Comparison of ENCODE assay signal across 15 cellular contexts in the genomic region with DNA sequence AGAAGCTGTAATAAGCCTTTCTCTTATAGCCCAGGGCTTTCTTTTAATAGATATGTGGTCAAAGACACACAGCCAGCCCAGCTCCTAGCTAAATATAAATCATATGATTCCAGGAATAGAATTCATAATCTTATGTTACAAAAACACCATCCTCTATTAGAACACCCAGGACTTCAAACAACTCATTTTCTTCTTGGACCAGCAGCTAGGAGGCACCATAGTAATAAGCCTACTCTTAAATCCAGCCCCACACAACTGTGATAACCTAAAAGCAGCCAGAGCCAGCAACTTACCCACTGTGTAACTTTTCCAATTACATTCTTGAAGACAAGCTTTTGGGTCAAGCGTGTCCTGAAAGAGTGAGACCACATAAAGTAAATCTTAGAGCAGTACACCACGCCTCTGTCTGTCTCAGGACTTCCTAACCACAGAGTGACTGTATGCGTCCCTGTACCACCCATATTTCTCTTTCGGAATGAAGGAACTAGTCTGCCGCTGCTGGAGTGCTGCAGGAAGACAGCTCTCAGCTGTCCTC.
DNase-seq lines count a peak whose midpoint lies in the region; ATAC-seq, FAIRE-seq and TF ChIP-seq lines count a peak whose summit lies in the region.
"Had no signal": no experiment of that assay in that cellular context is flagged by ENCODE, and none has a peak within 500 bp of the region (broad histone marks: within the 10 kb centered on the region; RNA-seq: fewer than 3 reads in every experiment).

No MANE protein-coding gene starts in this region.

- TF ChIP-seq POLR2A in H54 (IDR thresholded peaks at IDR 0.05; ENCODE audit: low read depth, low read length), result no peak

- no peak overlapping the region for H2BK5ac ChIP-seq in trophoblast cell (ENCODE audit: low read depth, low read length, poor library complexity)

- H3K9ac ChIP-seq in trophoblast cell (ENCODE audit: low read length), result no peak overlapping the region
- H3K9ac ChIP-seq in colonic mucosa (ENCODE audit: low read depth in 2 of 2, low read length in 2 of 2), result no peak overlapping the region

- no peak overlapping the region for H2BK120ac ChIP-seq in trophoblast cell (ENCODE audit: insufficient read depth, low read length, poor library complexity)

- H2AFZ ChIP-seq in trophoblast cell (ENCODE audit: insufficient read depth, low read length, poor library complexity), result no peak overlapping the region

- H3K9me3 ChIP-seq in cardiac muscle cell (ENCODE audit: low read depth), result no peaks in the 10 kb centered on the region
- H3K9me3 ChIP-seq in trophoblast cell (ENCODE audit: insufficient read depth, low read depth, low read length), result no peaks in the 10 kb centered on the region
- no peaks in the 10 kb centered on the region for H3K9me3 ChIP-seq in colonic mucosa

- H2AK5ac ChIP-seq in trophoblast cell (ENCODE audit: low read length), result no peak overlapping the region

- intact Hi-C loops in colonic mucosa (cut with DNase I), result no loop called here

- no peak overlapping the region for H3K23ac ChIP-seq in trophoblast cell (ENCODE audit: low read length)

- H3K4me3 ChIP-seq in cardiac muscle cell, result no peak overlapping the region
- no peak overlapping the region for H3K4me3 ChIP-seq in trophoblast cell (ENCODE audit: low read depth, low read length)
- no peak overlapping the region for H3K4me3 ChIP-seq in colonic mucosa

- no peak overlapping the region for H3K4ac ChIP-seq in trophoblast cell (ENCODE audit: low read depth, low read length)

- no peak for ATAC-seq in GM21619 (IDR thresholded peaks at IDR 0.05; ENCODE audit: unreplicated experiment)

- no CpG with 5 or more reads among the region's 5 CpGs for WGBS in trophoblast cell (ENCODE audit: extremely low coverage, insufficient coverage, insufficient read length)

- H3K79me2 ChIP-seq in trophoblast cell (ENCODE audit: control insufficient read depth, insufficient read depth, low read length, poor library complexity), result no peaks in the 10 kb centered on the region

- peak overlapping the region; percentile 30 for H2BK12ac ChIP-seq in trophoblast cell (ENCODE audit: low read length)

- H4K91ac ChIP-seq in trophoblast cell (ENCODE audit: low read depth, low read length), result no peak overlapping the region

- FAIRE-seq in H54 (lab: Jason Lieb, UNC), result peak; percentile 50

- DNase-seq in H54 (ENCODE audit: insufficient read length, low spot score) (no peak), RPMI7951 (ENCODE audit: low read depth) (peak; percentile 75), cardiac muscle cell (ENCODE audit: low read depth in 1 of 2, low spot score in 1 of 2) (peak in 1 of 2 donors; percentile 19), trophoblast cell (no peak), HuH-7.5 (ENCODE audit: low spot score) (no peak), colonic mucosa (no peak)
- no peak for DNase-seq in activated CD4-positive, alpha-beta T cell treated with anti-CD3 and anti-CD28 coated beads, Interleukin-2, amount 50 U/mL, for 4 hours
- DNase-seq: activated T-cell treated with anti-CD3 and anti-CD28 coated beads for 4 hours; CD4-positive, CD25-positive, alpha-beta regulatory T cell; effector CD4-positive, alpha-beta T cell; kidney glomerular epithelial cell; NCI-H2171; nephron progenitor cell; NK-92 treated with Interleukin-12 subunit alpha and Interleukin-12 subunit beta, amount 100 ng/mL, for 24 hours had no signal

- no peaks in the 10 kb centered on the region for H3K79me1 ChIP-seq in trophoblast cell (ENCODE audit: low read length)

- TF ChIP-seq CTCF in cardiac muscle cell (IDR thresholded peaks at IDR 0.05; ENCODE audit: low read depth, low read length), result peak; percentile 12
- no peak for TF ChIP-seq CTCF in colonic mucosa (IDR thresholded peaks at IDR 0.05)

- H3K27ac ChIP-seq in cardiac muscle cell, result no peak overlapping the region
- no peak overlapping the region for H3K27ac ChIP-seq in trophoblast cell (ENCODE audit: low read depth, low read length)
- H3K27ac ChIP-seq in colonic mucosa, result no peak overlapping the region

- H3K4me2 ChIP-seq in trophoblast cell (ENCODE audit: low read length), result no peak overlapping the region

- no peak overlapping the region for H4K12ac ChIP-seq in trophoblast cell (ENCODE audit: low read depth, low read length)

- H4K8ac ChIP-seq in trophoblast cell (ENCODE audit: low read depth, low read length), result no peak overlapping the region

- no peaks in the 10 kb centered on the region for H3K4me1 ChIP-seq in cardiac muscle cell (ENCODE audit: low read depth)
- peaks cover 0 to 2% of the 10 kb centered on the region in 2 experiments for H3K4me1 ChIP-seq in trophoblast cell (ENCODE audit: control insufficient read depth in 1 of 2, insufficient read depth in 2 of 2, low read length in 2 of 2)
- no peaks in the 10 kb centered on the region for H3K4me1 ChIP-seq in colonic mucosa

- H3K36me3 ChIP-seq in cardiac muscle cell, result no peaks in the 10 kb centered on the region
- H3K36me3 ChIP-seq in trophoblast cell (ENCODE audit: control insufficient read depth in 1 of 2, insufficient read depth in 2 of 2, low read length in 2 of 2), result no peaks in the 10 kb centered on the region
- no peaks in the 10 kb centered on the region for H3K36me3 ChIP-seq in colonic mucosa

- H3K27me3 ChIP-seq in cardiac muscle cell, result peaks cover 19% of the 10 kb centered on the region
- no peaks in the 10 kb centered on the region for H3K27me3 ChIP-seq in trophoblast cell (ENCODE audit: insufficient read depth, low read length)
- no peaks in the 10 kb centered on the region for H3K27me3 ChIP-seq in colonic mucosa

- no peak overlapping the region for H3K18ac ChIP-seq in trophoblast cell (ENCODE audit: low read length)

- no peak overlapping the region for H3K14ac ChIP-seq in trophoblast cell (ENCODE audit: low read length)
